In the genomic region with DNA sequence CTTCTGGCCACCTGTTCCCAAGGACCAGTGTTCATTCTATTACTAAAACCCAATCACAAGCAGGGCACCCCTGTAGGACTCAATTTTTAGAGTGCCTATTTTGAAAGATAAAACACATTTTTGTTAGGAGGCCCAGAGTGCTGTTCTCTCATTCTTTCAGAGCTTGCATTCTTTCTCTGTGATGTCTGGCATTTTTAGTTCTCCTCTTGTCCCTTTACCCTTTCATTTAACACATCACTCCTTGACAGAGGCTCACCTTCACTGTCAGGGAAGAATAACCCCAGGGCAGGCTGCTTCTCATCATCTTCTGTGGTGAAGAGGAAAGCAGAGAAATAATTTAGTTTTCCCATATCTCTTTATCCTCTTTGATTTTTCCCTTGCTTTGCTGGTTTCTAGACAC, we compare ENCODE assay signal across 14 cellular contexts.
DNase-seq lines count a peak whose midpoint lies in the region; ATAC-seq and TF ChIP-seq lines count a peak whose summit lies in the region.
"Had no signal": no experiment of that assay in that cellular context is flagged by ENCODE, and none has a peak within 500 bp of the region (broad histone marks: within the 10 kb centered on the region; RNA-seq: fewer than 3 reads in every experiment).

No MANE protein-coding gene starts in this region.

- no peaks in the 10 kb centered on the region for H4K20me1 ChIP-seq in hepatocyte (ENCODE audit: insufficient read depth, poor library complexity, severe bottlenecking)

- H3K79me2 ChIP-seq in hepatocyte: no peaks in the 10 kb centered on the region
- H3K79me2 ChIP-seq in trophoblast cell (ENCODE audit: control insufficient read depth, insufficient read depth, low read length, poor library complexity): no peaks in the 10 kb centered on the region

- no peak for TF ChIP-seq CTCF in left ventricle myocardium inferior (IDR thresholded peaks at IDR 0.05; ENCODE audit: borderline replicate concordance)
- no peak for TF ChIP-seq CTCF in hepatocyte (IDR thresholded peaks at IDR 0.05; ENCODE audit: poor library complexity)
- no peak for TF ChIP-seq CTCF in type B pancreatic cell (conservative IDR thresholded peaks at IDR 0.05)
- no peak for TF ChIP-seq CTCF in right lobe of liver (IDR thresholded peaks at IDR 0.05)

- no peak overlapping the region for H3K9ac ChIP-seq in trophoblast cell (ENCODE audit: low read length)

- no peaks in the 10 kb centered on the region for H3K9me3 Mint-ChIP-seq in type B pancreatic cell
- H3K9me3 Mint-ChIP-seq: H9 had no signal

- H3K79me1 ChIP-seq in trophoblast cell (ENCODE audit: low read length): peaks cover 4% of the 10 kb centered on the region

- H3K9me3 ChIP-seq in left ventricle myocardium inferior (replicated peaks): no peaks in the 10 kb centered on the region
- no peaks in the 10 kb centered on the region for H3K9me3 ChIP-seq in hepatocyte (ENCODE audit: low read depth)
- no peaks in the 10 kb centered on the region for H3K9me3 ChIP-seq in trophoblast cell (ENCODE audit: insufficient read depth, low read depth, low read length)
- H3K9me3 ChIP-seq in right lobe of liver: no peaks in the 10 kb centered on the region
- H3K9me3 ChIP-seq: A549, BE2C had no signal

- ATAC-seq in Right ventricle myocardium superior (ENCODE audit: poor library complexity) (no peak), right lobe of liver (no peak)
- ATAC-seq: A549 had no signal

- no peak overlapping the region for H3K14ac ChIP-seq in trophoblast cell (ENCODE audit: low read length)

- H3K4me3 ChIP-seq in left ventricle myocardium inferior: no peak overlapping the region
- H3K4me3 ChIP-seq in hepatocyte: no peak overlapping the region
- no peak overlapping the region for H3K4me3 ChIP-seq in trophoblast cell (ENCODE audit: low read depth, low read length)
- H3K4me3 ChIP-seq in right lobe of liver: no peak overlapping the region
- H3K4me3 ChIP-seq: A549 had no signal

- H2BK5ac ChIP-seq in trophoblast cell (ENCODE audit: low read depth, low read length, poor library complexity): peak overlapping the region; percentile 72

- no peaks in the 10 kb centered on the region for H3K36me3 Mint-ChIP-seq in type B pancreatic cell
- H3K36me3 Mint-ChIP-seq: CD4-positive, alpha-beta memory T cell had no signal

- H4K8ac ChIP-seq in trophoblast cell (ENCODE audit: low read depth, low read length): no peak overlapping the region

- peak overlapping the region; percentile 41 for H3K4me3 Mint-ChIP-seq in type B pancreatic cell
- H3K4me3 Mint-ChIP-seq: H9 had no signal

- H3K23ac ChIP-seq in trophoblast cell (ENCODE audit: low read length): no peak overlapping the region

- H3K27me3 ChIP-seq in left ventricle myocardium inferior (ENCODE audit: low read depth) (no peaks in the 10 kb centered on the region), hepatocyte (no peaks in the 10 kb centered on the region), trophoblast cell (ENCODE audit: insufficient read depth, low read length) (no peaks in the 10 kb centered on the region), right lobe of liver (no peaks in the 10 kb centered on the region)
- H3K27me3 ChIP-seq: BE2C had no signal

- peak overlapping the region; percentile 89 for H3K27ac Mint-ChIP-seq in type B pancreatic cell
- H3K27ac Mint-ChIP-seq: H9 had no signal

- H3K4me1 Mint-ChIP-seq in type B pancreatic cell (ENCODE audit: unreplicated experiment): peaks cover 13% of the 10 kb centered on the region
- H3K4me1 Mint-ChIP-seq: CD4-positive, alpha-beta memory T cell had no signal

- H3K9me2 ChIP-seq in hepatocyte (replicated peaks; ENCODE audit: insufficient read depth): no peaks in the 10 kb centered on the region

- peak overlapping the region; percentile 85 for H3K27ac ChIP-seq in left ventricle myocardium inferior (replicated peaks)
- H3K27ac ChIP-seq in hepatocyte: peak overlapping the region; percentile 56
- H3K27ac ChIP-seq in trophoblast cell (ENCODE audit: low read depth, low read length): peak overlapping the region; percentile 86
- H3K27ac ChIP-seq in right lobe of liver: no peak overlapping the region
- H3K27ac ChIP-seq: A549, C4-2B had no signal

- no peak overlapping the region for H2BK120ac ChIP-seq in trophoblast cell (ENCODE audit: insufficient read depth, low read length, poor library complexity)

- no peak for TF ChIP-seq POLR2A in right lobe of liver (IDR thresholded peaks at IDR 0.05)

- H2AFZ ChIP-seq in hepatocyte (no peak overlapping the region), trophoblast cell (ENCODE audit: insufficient read depth, low read length, poor library complexity) (no peak overlapping the region)

- no peak overlapping the region for H2AK5ac ChIP-seq in trophoblast cell (ENCODE audit: low read length)

- H2BK12ac ChIP-seq in trophoblast cell (ENCODE audit: low read length): no peak overlapping the region

- H3K4me1 ChIP-seq in left ventricle myocardium inferior (peaks cover 54% of the 10 kb centered on the region), hepatocyte (ENCODE audit: insufficient read depth) (peaks cover 9% of the 10 kb centered on the region), trophoblast cell (ENCODE audit: control insufficient read depth in 1 of 2, insufficient read depth in 2 of 2, low read length in 2 of 2) (peaks cover 3 to 11% of the 10 kb centered on the region in 2 experiments), right lobe of liver (no peaks in the 10 kb centered on the region)
- H3K4me1 ChIP-seq: A549 had no signal

- DNase-seq in left ventricle myocardium inferior (no peak), Right ventricle myocardium superior (no peak), hepatocyte (ENCODE audit: low spot score) (peak; percentile 8), trophoblast cell (no peak), type B pancreatic cell (ENCODE audit: extremely low spot score, unreplicated experiment) (no peak), right lobe of liver (no peak), GF-D8 (lab: John Stamatoyannopoulos, UW) (no peak)
- DNase-seq: BE2C; CD4-positive, alpha-beta memory T cell; DMS79; GOT3; H9 had no signal

- no peak overlapping the region for H3K18ac ChIP-seq in trophoblast cell (ENCODE audit: low read length)

- H3K4ac ChIP-seq in trophoblast cell (ENCODE audit: low read depth, low read length): no peak overlapping the region

- H3K4me2 ChIP-seq in hepatocyte (no peak overlapping the region), trophoblast cell (ENCODE audit: low read length) (no peak overlapping the region)
- H3K4me2 ChIP-seq: A549 had no signal

- H3K36me3 ChIP-seq in left ventricle myocardium inferior (no peaks in the 10 kb centered on the region), hepatocyte (replicated peaks; ENCODE audit: insufficient read depth, low read depth) (no peaks in the 10 kb centered on the region), trophoblast cell (ENCODE audit: control insufficient read depth in 1 of 2, insufficient read depth in 2 of 2, low read length in 2 of 2) (no peaks in the 10 kb centered on the region), right lobe of liver (no peaks in the 10 kb centered on the region)
- H3K36me3 ChIP-seq: BE2C had no signal

- no peak overlapping the region for H4K12ac ChIP-seq in trophoblast cell (ENCODE audit: low read depth, low read length)

- intact Hi-C loops in left ventricle myocardium inferior (cut with micrococcal nuclease) (no loop called here), Right ventricle myocardium superior (cut with DNase I) (no loop called here), right lobe of liver (cut with DNase I) (no loop called here)

- H4K91ac ChIP-seq in trophoblast cell (ENCODE audit: low read depth, low read length): peak overlapping the region; percentile 47

- no peaks in the 10 kb centered on the region for H3K27me3 Mint-ChIP-seq in type B pancreatic cell
- H3K27me3 Mint-ChIP-seq: CD4-positive, alpha-beta memory T cell had no signal

Comparison
In these comparisons a context has a peak if more than half of its experiments do, and no peak if none do; other contexts are left out.
1. H3K27ac ChIP-seq: peak in left ventricle myocardium inferior (single experiment), hepatocyte (single experiment) and trophoblast cell (single experiment); none in right lobe of liver (0 of 3).